8 cellular contexts compared by ENCODE assay signal in genomic region chr2:48343571-48344440, GRCh38.
DNase-seq lines count a peak whose midpoint lies in the region; ATAC-seq and TF ChIP-seq lines count a peak whose summit lies in the region.

No MANE protein-coding gene starts in this region.

- H3K36me3 ChIP-seq in RWPE2 (ENCODE audit: low read depth) = peaks cover 32% of the 10 kb centered on the region

- H3K4me1 ChIP-seq in RWPE2 (ENCODE audit: insufficient read depth, poor library complexity, severe bottlenecking) = peaks cover 19% of the 10 kb centered on the region

- H3K27ac ChIP-seq in RWPE2 (ENCODE audit: poor library complexity, severe bottlenecking) = peak overlapping the region; percentile 41

- ATAC-seq in GM18517 (IDR thresholded peaks at IDR 0.05; ENCODE audit: unreplicated experiment) (peak; percentile 85), HG02798 (IDR thresholded peaks at IDR 0.05; ENCODE audit: poor library complexity, unreplicated experiment) (peak; percentile 72), RWPE2 (ENCODE audit: low read depth) (peak; percentile 95), GM21723 (IDR thresholded peaks at IDR 0.05; ENCODE audit: unreplicated experiment) (no peak)

- peaks cover 12% of the 10 kb centered on the region for H3K9me3 ChIP-seq in RWPE2 (ENCODE audit: severe bottlenecking)

- DNase-seq in RWPE2 (ENCODE audit: low spot score) = no peak
- peak; percentile 32 to 41 for DNase-seq in erythroblast (lab: John Stamatoyannopoulos, UW)
- DNase-seq in skeletal muscle cell (ENCODE audit: low read depth) = peak; percentile 58
- DNase-seq in stimulated activated CD4-positive, alpha-beta T cell treated with anti-CD3 and anti-CD28 coated beads, Interleukin-1b, Interleukin-23, amount 100 ng/mL, for 48 hours = no peak
- no peak for DNase-seq in DMS153 (lab: John Stamatoyannopoulos, UW)

- no peak for TF ChIP-seq POLR2A in erythroblast (IDR thresholded peaks at IDR 0.05; ENCODE audit: low read length)

- no peaks in the 10 kb centered on the region for H3K27me3 ChIP-seq in RWPE2 (ENCODE audit: insufficient read depth, poor library complexity, severe bottlenecking)

- no peak for TF ChIP-seq CTCF in RWPE2 (IDR thresholded peaks at IDR 0.05; ENCODE audit: poor library complexity, severe bottlenecking)

- H3K4me3 ChIP-seq in RWPE2 (ENCODE audit: severe bottlenecking) (peak overlapping the region; percentile 12), skeletal muscle cell (ENCODE audit: low read depth, low read length) (peak overlapping the region; percentile 12)

Comparison
In these comparisons a context has a peak if more than half of its experiments do, and no peak if none do; other contexts are left out.
1. DNase-seq: peak in erythroblast (2 of 2) and skeletal muscle cell (single experiment); none in RWPE2 (single experiment), stimulated activated CD4-positive, alpha-beta T cell treated with anti-CD3 and anti-CD28 coated beads, Interleukin-1b, Interleukin-23, amount 100 ng/mL, for 48 hours (single experiment) and DMS153 (single experiment).